Comparison of ENCODE assay signal across 8 cellular contexts in the genomic region with DNA sequence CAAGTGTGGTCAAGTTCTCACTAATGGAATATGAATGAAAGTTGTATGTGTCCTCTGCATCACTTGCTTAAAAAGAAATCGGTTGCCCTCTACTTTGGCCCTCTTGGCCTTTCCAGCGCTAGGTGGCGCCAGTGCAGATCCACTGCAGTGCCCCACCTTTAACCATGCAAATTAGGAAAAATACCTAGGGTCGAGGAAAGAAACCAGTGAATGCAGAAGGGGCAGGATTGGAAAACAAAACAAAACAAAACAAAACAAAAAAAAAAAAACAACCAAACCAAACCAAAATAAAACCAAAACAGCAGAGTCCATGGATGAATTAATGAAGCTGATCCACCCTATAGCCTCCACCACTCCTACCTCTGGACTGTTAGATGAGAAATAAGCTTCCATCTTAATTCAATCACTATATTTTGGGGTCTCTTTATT. TPM values are rescaled to one million over a fixed set of nuclear protein-coding genes. Genes with fewer than 3 reads are reported as not detected.
DNase-seq lines count a peak whose midpoint lies in the region; ATAC-seq and TF ChIP-seq lines count a peak whose summit lies in the region.

No MANE protein-coding gene starts in this region.

- no peaks in the 10 kb centered on the region for H3K36me3 ChIP-seq in HEK293 (ENCODE audit: control insufficient read depth in 2 of 2, insufficient read depth in 1 of 2, low read length in 2 of 2)
- H3K36me3 ChIP-seq in OCI-LY1 (ENCODE audit: insufficient read depth, low read length) = no peaks in the 10 kb centered on the region
- H3K36me3 ChIP-seq in neutrophil = no peaks in the 10 kb centered on the region
- no peaks in the 10 kb centered on the region for H3K36me3 ChIP-seq in testis (ENCODE audit: low read depth, missing control alignments)

- CTCF ChIA-PET in HEK293 (lab: Yijun Ruan, JAX) = interaction anchor here (0.6 to 6.1 kb wide), 30 partner anchors 11 to 995 kb away, joined by 3 to 91 read pairs (median 4); partner anchors contain the start of gene NEMF

- H3K9me3 ChIP-seq in HEK293 (ENCODE audit: control insufficient read depth, insufficient read depth, low read depth, low read length) (no peaks in the 10 kb centered on the region), OCI-LY1 (ENCODE audit: low read length) (no peaks in the 10 kb centered on the region), neutrophil (no peaks in the 10 kb centered on the region), testis (no peaks in the 10 kb centered on the region)

- DNase-seq in AML-193 (lab: John Stamatoyannopoulos, UW) = peak; percentile 57 to 72
- peak; percentile 74 for DNase-seq in activated T-cell treated with anti-CD3 and anti-CD28 coated beads for 4 hours
- peak; percentile 44 for DNase-seq in fibroblast of gingiva (ENCODE audit: low read depth)
- peak; percentile 87 for DNase-seq in testis

- H3K27me3 ChIP-seq in OCI-LY1 (ENCODE audit: insufficient read depth, low read length) (no peaks in the 10 kb centered on the region), neutrophil (no peaks in the 10 kb centered on the region), testis (no peaks in the 10 kb centered on the region)

- H4K20me1 ChIP-seq in OCI-LY1 (ENCODE audit: insufficient read depth, low read length) = no peaks in the 10 kb centered on the region

- H3F3A ChIP-seq in OCI-LY1 (ENCODE audit: insufficient read depth, low read length) = 0 out of 2 replicates have a peak, but pooled peaks cover 4% of the 10 kb centered on the region

- intact Hi-C loops in testis (cut with DNase I; ENCODE audit: low total_unique reads) = loop anchor here (5.0 kb wide), 1 partner anchor 242 kb away; no protein-coding TSS in a partner anchor

- no peaks in the 10 kb centered on the region for H3K79me2 ChIP-seq in OCI-LY1 (ENCODE audit: insufficient read depth, low read length)

- H3K4me1 ChIP-seq in HEK293 (ENCODE audit: control insufficient read depth, insufficient read depth, low read length) = peaks cover 9% of the 10 kb centered on the region; the same call in 1 of the 2 replicates
- peaks cover 56% of the 10 kb centered on the region for H3K4me1 ChIP-seq in OCI-LY1 (ENCODE audit: insufficient read depth, low read length, severe bottlenecking)
- H3K4me1 ChIP-seq in neutrophil (ENCODE audit: control insufficient read depth in 1 of 2, insufficient read depth in 1 of 2, low read depth in 1 of 2, low read length in 1 of 2) = peaks cover 39 to 55% of the 10 kb centered on the region in 2 experiments
- H3K4me1 ChIP-seq in testis = peaks cover 17% of the 10 kb centered on the region

- no peak overlapping the region for H3K4me3 ChIP-seq in HEK293 (ENCODE audit: low read depth, low read length)
- no peak overlapping the region for H3K4me3 ChIP-seq in OCI-LY1 (ENCODE audit: low read depth, low read length, poor library complexity, severe bottlenecking)
- H3K4me3 ChIP-seq in neutrophil (ENCODE audit: low read depth in 1 of 2, low read length in 1 of 2) = no peak overlapping the region
- H3K4me3 ChIP-seq in testis = no peak overlapping the region

- no peaks in the 10 kb centered on the region for H3K9me2 ChIP-seq in OCI-LY1 (ENCODE audit: low read depth, low read length)

- WGBS in testis, 2 donors = 4 to 8% methylated on average over 4 of the region's 4 CpGs

- POLR2A ChIA-PET in HEK293 (lab: Yijun Ruan, JAX) = interaction anchor here (0.7 to 1.1 kb wide), 2 partner anchors 12 to 27 kb away, joined by 3 to 5 read pairs; partner anchors contain the start of gene NEMF

- H3K27ac ChIP-seq in HEK293 (ENCODE audit: extremely low read depth, low read depth, low read length) = no peak overlapping the region
- peak overlapping the region; percentile 52 for H3K27ac ChIP-seq in OCI-LY1 (ENCODE audit: low read depth, low read length, poor library complexity, severe bottlenecking)
- peak overlapping the region; percentile 41 for H3K27ac ChIP-seq in neutrophil
- H3K27ac ChIP-seq in testis = no peak overlapping the region

- no peak overlapping the region for H2AFZ ChIP-seq in OCI-LY1 (ENCODE audit: low read length)

- peak overlapping the region; percentile 19; the same call in 1 of the 2 replicates for H3K4me2 ChIP-seq in OCI-LY1 (ENCODE audit: low read length)

- peak; percentile 59 for TF ChIP-seq CTCF in HEK293 (tag by site-specific recombination; IDR thresholded peaks at IDR 0.05)
- TF ChIP-seq CTCF in OCI-LY1 (IDR thresholded peaks at IDR 0.05; ENCODE audit: low read length) = peak; percentile 94
- peak; percentile 74 for TF ChIP-seq CTCF in neutrophil (IDR thresholded peaks at IDR 0.05)
- TF ChIP-seq CTCF in testis (IDR thresholded peaks at IDR 0.05) = peak; percentile 47 to 81 (median 74)

- TF ChIP-seq POLR2A in testis (IDR thresholded peaks at IDR 0.05) = no peak

- no peak overlapping the region for H3K9ac ChIP-seq in OCI-LY1 (ENCODE audit: low read length)

- no peak for ATAC-seq in GM19452 (IDR thresholded peaks at IDR 0.05; ENCODE audit: unreplicated experiment)

TF ChIP-seq in HEK293, 187 proteins besides CTCF, POLR2A, EP300 and RAD21:
- TF ChIP-seq KLF7 (tag by site-specific recombination; IDR thresholded peaks at IDR 0.05; ENCODE audit: borderline replicate concordance) = no peak
- TF ChIP-seq PRDM1 (tag by site-specific recombination; IDR thresholded peaks at IDR 0.05) = peak; percentile 82
- TF ChIP-seq ZNF530 (tag by site-specific recombination; IDR thresholded peaks at IDR 0.05; ENCODE audit: low read depth) = no peak
- no peak for TF ChIP-seq SCRT1 (tag by site-specific recombination; IDR thresholded peaks at IDR 0.05; ENCODE audit: borderline replicate concordance)
- TF ChIP-seq, protein P1, sequence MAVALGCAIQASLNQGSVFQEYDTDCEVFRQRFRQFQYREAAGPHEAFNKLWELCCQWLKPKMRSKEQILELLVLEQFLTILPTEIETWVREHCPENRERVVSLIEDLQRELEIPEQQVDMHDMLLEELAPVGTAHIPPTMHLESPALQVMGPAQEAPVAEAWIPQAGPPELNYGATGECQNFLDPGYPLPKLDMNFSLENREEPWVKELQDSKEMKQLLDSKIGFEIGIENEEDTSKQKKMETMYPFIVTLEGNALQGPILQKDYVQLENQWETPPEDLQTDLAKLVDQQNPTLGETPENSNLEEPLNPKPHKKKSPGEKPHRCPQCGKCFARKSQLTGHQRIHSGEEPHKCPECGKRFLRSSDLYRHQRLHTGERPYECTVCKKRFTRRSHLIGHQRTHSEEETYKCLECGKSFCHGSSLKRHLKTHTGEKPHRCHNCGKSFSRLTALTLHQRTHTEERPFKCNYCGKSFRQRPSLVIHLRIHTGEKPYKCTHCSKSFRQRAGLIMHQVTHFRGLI (tag by site-specific recombination; IDR thresholded peaks at IDR 0.05) = no peak
- no peak for TF ChIP-seq MEIS1 (CRISPR knock-in tag; IDR thresholded peaks at IDR 0.05; ENCODE audit: borderline replicate concordance)
- TF ChIP-seq KLF8 (tag by site-specific recombination; IDR thresholded peaks at IDR 0.05) = 0 out of 2 replicates have a peak, but pooled peaks have one; percentile 17
- TF ChIP-seq ZNF654 (tag by site-specific recombination; IDR thresholded peaks at IDR 0.05; ENCODE audit: low read depth) = peak; percentile 50
- no peak for TF ChIP-seq ZNF311 (tag by site-specific recombination; IDR thresholded peaks at IDR 0.05; ENCODE audit: borderline replicate concordance)
- TF ChIP-seq ZNF747 (tag by site-specific recombination; IDR thresholded peaks at IDR 0.05) = no peak
- peak; percentile 19; the same call in 1 of the 2 replicates for TF ChIP-seq ZBTB17 (tag by site-specific recombination; IDR thresholded peaks at IDR 0.05)
- TF ChIP-seq ZNF157 (tag by site-specific recombination; IDR thresholded peaks at IDR 0.05) = no peak
- no peak for TF ChIP-seq ZNF114 (tag by site-specific recombination; IDR thresholded peaks at IDR 0.05)
- no peak for TF ChIP-seq EGR2 (tag by site-specific recombination; IDR thresholded peaks at IDR 0.05; ENCODE audit: low read depth)
- 0 out of 2 replicates have a peak, but pooled peaks have one; percentile 26 for TF ChIP-seq ZNF2 (tag by site-specific recombination; IDR thresholded peaks at IDR 0.05)

RNA-seq across cellular contexts. Expression of gene NEMF, which starts 12.9 kb away (rescaled TPM):
- total RNA-seq in testis = 10 to 100 TPM; 81.3 to 98.7 TPM
- 13.8 TPM for polyA plus RNA-seq in testis (ENCODE audit: insufficient read depth, low read depth, low replicate concordance)

RNA-seq across cellular contexts. Expression of gene ARF6, which starts 27.4 kb away (rescaled TPM):
- total RNA-seq in testis = 10 to 100 TPM; 45.2 to 51.8 TPM
- 41.3 TPM for polyA plus RNA-seq in testis (ENCODE audit: insufficient read depth, low read depth, low replicate concordance)

Comparison
In these comparisons a context has a peak if more than half of its experiments do, and no peak if none do; other contexts are left out.
1. H3K27ac ChIP-seq: peak in OCI-LY1 (single experiment) and neutrophil (single experiment); none in HEK293 (single experiment) and testis (0 of 2).
2. Peak in every context shown above with its lines, with median percentiles within 50 percentile points of each other: DNase-seq and CTCF ChIP-seq.